ENCODE assay signal across 24 cellular contexts in the genomic region with DNA sequence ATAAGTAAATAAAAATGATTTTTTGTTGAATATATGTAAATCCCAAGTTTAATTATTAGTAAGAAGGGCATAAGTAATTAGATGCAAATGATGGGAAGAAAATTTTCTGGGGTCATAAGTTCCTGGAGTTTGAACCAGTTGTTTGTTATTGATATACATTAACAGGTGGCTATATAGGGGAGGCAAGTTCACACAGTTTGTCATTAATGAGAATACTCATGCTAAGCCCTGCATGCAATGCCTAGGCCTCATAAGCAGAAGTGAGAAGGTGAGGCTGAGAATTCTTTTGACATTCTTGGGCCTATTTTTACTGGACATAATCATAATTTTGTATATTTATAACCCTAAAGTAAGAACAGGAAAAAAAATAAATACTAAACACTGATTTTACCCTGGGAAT.
"Had no signal": no experiment of that assay in that cellular context is flagged by ENCODE, and none has a peak within 500 bp of the region (broad histone marks: within the 10 kb centered on the region; RNA-seq: fewer than 3 reads in every experiment).

No MANE protein-coding gene starts in this region.

- H3K27ac Mint-ChIP-seq: activated CD8-positive, alpha-beta memory T cell treated with anti-CD3 and anti-CD28 coated beads, Interleukin-2, amount 10 ng/mL, durations not matched to agents 7 days and 5 days; activated naive CD8-positive, alpha-beta T cell; WTC11 had no signal

- H3K36me3 Mint-ChIP-seq: activated CD8-positive, alpha-beta memory T cell treated with anti-CD3 and anti-CD28 coated beads, Interleukin-2, amount 10 ng/mL, durations not matched to agents 7 days and 5 days; activated naive CD8-positive, alpha-beta T cell; WTC11 had no signal

- ATAC-seq: activated CD8-positive, alpha-beta memory T cell treated with anti-CD3 and anti-CD28 coated beads, Interleukin-2, amount 10 ng/mL, durations not matched to agents 7 days and 5 days; activated T-cell treated with anti-CD3 and anti-CD28 coated beads, Interleukin-2, amount 50 U/mL, for 4 hours; SK-N-SH treated with all-trans-retinoic acid at 6 μM for 48 hours; WTC11 had no signal

- H3K4me3 ChIP-seq: cardiac muscle cell, Peyer's patch, SJSA1 had no signal

- H3K9me3 ChIP-seq: Peyer's patch, SJSA1 had no signal

- DNase-seq: activated CD4-positive, alpha-beta T cell treated with anti-CD3 and anti-CD28 coated beads for 48 hours; activated CD4-positive, alpha-beta T cell treated with anti-CD3 and anti-CD28 coated beads, Interleukin-2, amount 50 U/mL, for 4 hours; activated CD4-positive, CD25-positive, alpha-beta regulatory T cell treated with anti-CD3 and anti-CD28 coated beads, Interleukin-2, amount 50 U/mL, for 72 hours; activated CD8-positive, alpha-beta memory T cell treated with anti-CD3 and anti-CD28 coated beads, Interleukin-2, amount 10 ng/mL, durations not matched to agents 7 days and 5 days; activated effector memory CD4-positive, alpha-beta T cell treated with anti-CD3 and anti-CD28 coated beads, Interleukin-2, amount 50 U/mL, for 16 hours; activated naive CD4-positive, alpha-beta T cell treated with Interleukin-2 at 50 U/mL for 16 hours; activated T-cell treated with anti-CD3 and anti-CD28 coated beads, Interleukin-2, amount 50 U/mL, for 4 hours; brain microvascular endothelial cell; NCI-H1048; NCI-H146; NCI-H187 treated with DMSO at 0.1 percent for 48 hours; NCI-H2081 treated with DMSO at 0.1 percent for 48 hours; NCI-H2171 treated with DMSO at 0.1 percent for 48 hours; NCI-H226; NCI-H510A; Peyer's patch; Right ventricle myocardium superior; SW 1271 had no signal

- H3K27ac ChIP-seq: brain microvascular endothelial cell, cardiac muscle cell, Peyer's patch, RWPE1, SJSA1 had no signal

- H3K27me3 ChIP-seq: brain microvascular endothelial cell, cardiac muscle cell, Peyer's patch, SJSA1 had no signal

- H3K36me3 ChIP-seq: brain microvascular endothelial cell, cardiac muscle cell, Peyer's patch, SJSA1 had no signal

- H3K9me3 Mint-ChIP-seq: WTC11 had no signal

- H3K4me1 ChIP-seq: Peyer's patch, SJSA1 had no signal
